Comparison of ENCODE assay signal across 8 cellular contexts in the genomic region with DNA sequence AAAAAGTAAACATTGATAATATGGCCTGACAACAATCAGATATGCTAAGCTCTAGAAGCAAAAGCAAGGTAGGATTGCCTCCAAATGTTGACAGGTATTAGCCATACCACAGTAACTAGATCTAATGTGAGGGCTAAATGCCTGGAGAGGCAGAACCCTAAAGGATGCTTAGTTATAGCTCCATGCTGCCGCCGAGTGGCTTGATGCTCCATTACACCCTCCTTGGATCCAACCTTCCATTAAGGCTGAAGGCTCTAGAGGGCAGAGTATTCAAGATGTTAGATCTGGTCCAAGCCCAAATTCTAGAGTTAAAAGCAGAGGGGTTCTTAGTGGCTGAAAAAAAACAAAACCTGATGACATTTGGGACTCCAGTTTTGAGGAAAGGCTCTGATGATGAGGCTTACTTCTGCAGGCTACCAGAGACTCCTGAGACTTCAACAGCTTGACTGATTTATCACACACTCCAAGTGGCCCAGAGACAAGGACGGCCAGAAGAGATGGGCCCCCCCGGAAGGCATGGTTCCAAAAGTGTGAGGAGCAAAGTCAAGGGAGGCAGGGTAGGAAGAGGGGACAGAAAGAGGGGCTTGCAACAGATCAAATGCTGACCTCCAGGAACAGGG. TPM values are rescaled to one million over a fixed set of nuclear protein-coding genes. Genes with fewer than 3 reads are reported as not detected.
DNase-seq lines count a peak whose midpoint lies in the region; ATAC-seq and TF ChIP-seq lines count a peak whose summit lies in the region.

No MANE protein-coding gene starts in this region.

- peaks cover 21% of the 10 kb centered on the region for H3K79me2 ChIP-seq in OCI-LY3 (ENCODE audit: low read length)
- no peaks in the 10 kb centered on the region for H3K79me2 ChIP-seq in neural cell (replicated peaks; ENCODE audit: insufficient read depth, low read length)

- H2AFZ ChIP-seq in OCI-LY3 (ENCODE audit: low read depth, low read length) = no peak overlapping the region
- no peak overlapping the region for H2AFZ ChIP-seq in neural cell (ENCODE audit: low read depth, low read length)

- TF ChIP-seq EP300 in esophagus muscularis mucosa (IDR thresholded peaks at IDR 0.05) (no peak), neural cell (conservative IDR thresholded peaks at IDR 0.05; ENCODE audit: poor library complexity, severe bottlenecking) (no peak)

- H3K4me2 ChIP-seq in OCI-LY3 (ENCODE audit: low read length) = no peak overlapping the region
- H3K4me2 ChIP-seq in neural cell (ENCODE audit: low read length) = no peak overlapping the region

- H3K4me1 ChIP-seq in BE2C (no peaks in the 10 kb centered on the region), OCI-LY3 (ENCODE audit: low read length) (no peaks in the 10 kb centered on the region), esophagus muscularis mucosa (no peaks in the 10 kb centered on the region)

- intact Hi-C loops in esophagus muscularis mucosa (cut with DNase I) = no loop called here

- H3K36me3 ChIP-seq in BE2C = no peaks in the 10 kb centered on the region
- peaks cover 57% of the 10 kb centered on the region for H3K36me3 ChIP-seq in OCI-LY3 (replicated peaks; ENCODE audit: low read depth, low read length)
- no peaks in the 10 kb centered on the region for H3K36me3 ChIP-seq in esophagus muscularis mucosa
- H3K36me3 ChIP-seq in neural cell (ENCODE audit: insufficient read depth, low read length) = no peaks in the 10 kb centered on the region

- no peaks in the 10 kb centered on the region; the same call in 1 of the 2 replicates for H3K27me3 ChIP-seq in BE2C
- H3K27me3 ChIP-seq in OCI-LY3 (ENCODE audit: low read depth, low read length) = no peaks in the 10 kb centered on the region
- H3K27me3 ChIP-seq in esophagus muscularis mucosa = peaks cover 0 to 7% (median 0%) of the 10 kb centered on the region in 4 donors
- H3K27me3 ChIP-seq in neural cell (ENCODE audit: insufficient read depth, low read depth, low read length) = no peaks in the 10 kb centered on the region

- H3K9me3 ChIP-seq in BE2C (no peaks in the 10 kb centered on the region), OCI-LY3 (ENCODE audit: insufficient read depth, low read length) (no peaks in the 10 kb centered on the region), esophagus muscularis mucosa (no peaks in the 10 kb centered on the region), neural cell (ENCODE audit: low read length) (no peaks in the 10 kb centered on the region)

- TF ChIP-seq POLR2A in esophagus muscularis mucosa (IDR thresholded peaks at IDR 0.05; ENCODE audit: low read depth) = no peak

- DNase-seq in BE2C = peak; percentile 72
- peak; percentile 56 for DNase-seq in HK-2 (ENCODE audit: unreplicated experiment)
- DNase-seq in activated T-cell treated with anti-CD3 and anti-CD28 coated beads for 1 hour (ENCODE audit: low read depth) = peak; percentile 60
- no peak for DNase-seq in esophagus muscularis mucosa (ENCODE audit: extremely low spot score)
- DNase-seq in superior temporal gyrus (ENCODE audit: extremely low spot score) = peak; percentile 98

- TF ChIP-seq RAD21 in neural cell (conservative IDR thresholded peaks at IDR 0.05) = peak; percentile 77

- 33% methylated on average over 4 of the region's 4 CpGs for WGBS in esophagus muscularis mucosa

- H3K9ac ChIP-seq in OCI-LY3 (ENCODE audit: low read length) (no peak overlapping the region), neural cell (ENCODE audit: low read length) (no peak overlapping the region)

- ATAC-seq in GM18870 (IDR thresholded peaks at IDR 0.05; ENCODE audit: unreplicated experiment) = peak; percentile 60

- TF ChIP-seq CTCF in BE2C (IDR thresholded peaks at IDR 0.05; ENCODE audit: low read depth, low read length) (peak; percentile 96), OCI-LY3 (IDR thresholded peaks at IDR 0.05; ENCODE audit: low read depth, low read length) (peak; percentile 94), esophagus muscularis mucosa (IDR thresholded peaks at IDR 0.05) (peak; percentile 39 to 48 (median 43)), neural cell (IDR thresholded peaks at IDR 0.05; ENCODE audit: poor library complexity, severe bottlenecking) (peak; percentile 81)

- peaks cover 63% of the 10 kb centered on the region for H4K20me1 ChIP-seq in OCI-LY3 (ENCODE audit: insufficient read depth, low read length)
- no peaks in the 10 kb centered on the region for H4K20me1 ChIP-seq in neural cell (ENCODE audit: insufficient read depth)

- no peaks in the 10 kb centered on the region for H3F3A ChIP-seq in neural cell (ENCODE audit: insufficient read depth, low read length, poor library complexity, severe bottlenecking)

- H3K4me3 ChIP-seq in BE2C (ENCODE audit: low read depth, low read length) (no peak overlapping the region), OCI-LY3 (ENCODE audit: low read length) (no peak overlapping the region), esophagus muscularis mucosa (no peak overlapping the region), neural cell (ENCODE audit: low read length) (no peak overlapping the region)

- H3K27ac ChIP-seq in OCI-LY3 (ENCODE audit: low read length) (0 out of 2 replicates have a peak overlapping the region, but pooled peaks have one; percentile 4), esophagus muscularis mucosa (replicated peaks in 1 of 4) (no peak overlapping the region), neural cell (ENCODE audit: low read length) (no peak overlapping the region)

- H3K9me2 ChIP-seq in neural cell (ENCODE audit: insufficient read depth, low read length) = no peaks in the 10 kb centered on the region

TF ChIP-seq in neural cell, 6 proteins besides CTCF, POLR2A, EP300 and RAD21:
- peak; percentile 74 for TF ChIP-seq SMC3 (conservative IDR thresholded peaks at IDR 0.05; ENCODE audit: poor library complexity)
- TF ChIP-seq, protein P1, sequence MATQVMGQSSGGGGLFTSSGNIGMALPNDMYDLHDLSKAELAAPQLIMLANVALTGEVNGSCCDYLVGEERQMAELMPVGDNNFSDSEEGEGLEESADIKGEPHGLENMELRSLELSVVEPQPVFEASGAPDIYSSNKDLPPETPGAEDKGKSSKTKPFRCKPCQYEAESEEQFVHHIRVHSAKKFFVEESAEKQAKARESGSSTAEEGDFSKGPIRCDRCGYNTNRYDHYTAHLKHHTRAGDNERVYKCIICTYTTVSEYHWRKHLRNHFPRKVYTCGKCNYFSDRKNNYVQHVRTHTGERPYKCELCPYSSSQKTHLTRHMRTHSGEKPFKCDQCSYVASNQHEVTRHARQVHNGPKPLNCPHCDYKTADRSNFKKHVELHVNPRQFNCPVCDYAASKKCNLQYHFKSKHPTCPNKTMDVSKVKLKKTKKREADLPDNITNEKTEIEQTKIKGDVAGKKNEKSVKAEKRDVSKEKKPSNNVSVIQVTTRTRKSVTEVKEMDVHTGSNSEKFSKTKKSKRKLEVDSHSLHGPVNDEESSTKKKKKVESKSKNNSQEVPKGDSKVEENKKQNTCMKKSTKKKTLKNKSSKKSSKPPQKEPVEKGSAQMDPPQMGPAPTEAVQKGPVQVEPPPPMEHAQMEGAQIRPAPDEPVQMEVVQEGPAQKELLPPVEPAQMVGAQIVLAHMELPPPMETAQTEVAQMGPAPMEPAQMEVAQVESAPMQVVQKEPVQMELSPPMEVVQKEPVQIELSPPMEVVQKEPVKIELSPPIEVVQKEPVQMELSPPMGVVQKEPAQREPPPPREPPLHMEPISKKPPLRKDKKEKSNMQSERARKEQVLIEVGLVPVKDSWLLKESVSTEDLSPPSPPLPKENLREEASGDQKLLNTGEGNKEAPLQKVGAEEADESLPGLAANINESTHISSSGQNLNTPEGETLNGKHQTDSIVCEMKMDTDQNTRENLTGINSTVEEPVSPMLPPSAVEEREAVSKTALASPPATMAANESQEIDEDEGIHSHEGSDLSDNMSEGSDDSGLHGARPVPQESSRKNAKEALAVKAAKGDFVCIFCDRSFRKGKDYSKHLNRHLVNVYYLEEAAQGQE (IDR thresholded peaks at IDR 0.05; ENCODE audit: borderline replicate concordance) = no peak
TF ChIP-seq in neural cell: peak in this region for 1.

RNA-seq across cellular contexts. Expression of gene CPB2, which starts 21.8 kb away (rescaled TPM):
- not detected for polyA plus RNA-seq in BE2C (2012; ENCODE audit: insufficient read depth, insufficient read length, low read depth)
- total RNA-seq in esophagus muscularis mucosa = not detected
- polyA plus RNA-seq in neural cell = not detected in 2 replicates
- polyA minus RNA-seq in neural cell = not detected in 2 replicates

RNA-seq across cellular contexts. Expression of gene LCP1, which starts 55.3 kb away (rescaled TPM):
- 12.7 TPM for polyA plus RNA-seq in BE2C (2012; ENCODE audit: insufficient read depth, insufficient read length, low read depth)
- total RNA-seq in esophagus muscularis mucosa = 10 to 100 TPM; 11.9 to 54.7 (median 16.6) TPM
- 0.36 and 0.76 TPM in 2 replicates for polyA plus RNA-seq in neural cell
- not detected in 2 replicates for polyA minus RNA-seq in neural cell

Comparison
In these comparisons a context has a peak if more than half of its experiments do, and no peak if none do; other contexts are left out.
1. CTCF ChIP-seq: peak in every context shown above with its lines; median percentile 96 in BE2C; 94 in OCI-LY3; 81 in neural cell; 43 in esophagus muscularis mucosa.